In genomic region chr4:6732441-6733357, GRCh38 we compare ENCODE assay signal across 8 cellular contexts. TPM values are rescaled to one million over a fixed set of nuclear protein-coding genes. Genes with fewer than 3 reads are reported as not detected.
A peak's percentile ranks its signal among the peaks of the same experiment; 100 is the strongest.
DNase-seq lines count a peak whose midpoint lies in the region; ATAC-seq, FAIRE-seq and TF ChIP-seq lines count a peak whose summit lies in the region.

No MANE protein-coding gene starts in this region.

- H3K4ac ChIP-seq in H1 (replicated peaks; ENCODE audit: insufficient read length, low read depth, low read length), result no peak overlapping the region

- TF ChIP-seq POLR2A in H1 (IDR thresholded peaks at IDR 0.05; ENCODE audit: control extremely low read depth in 1 of 2, low read depth in 2 of 2, low read length in 2 of 2), result no peak

- H3K36me3 ChIP-seq in H1 (ENCODE audit: control insufficient read depth in 2 of 4, insufficient read depth in 4 of 4, low read length in 3 of 4) (no peaks in the 10 kb centered on the region), mesodermal cell (ENCODE audit: control insufficient read depth, insufficient read depth, low read length) (no peaks in the 10 kb centered on the region)

- no peak for TF ChIP-seq EP300 in H1 (IDR thresholded peaks at IDR 0.05; ENCODE audit: borderline replicate concordance in 1 of 2, low read depth in 2 of 2, low read length in 2 of 2)

- no peak overlapping the region for H2BK120ac ChIP-seq in H1 (replicated peaks; ENCODE audit: low read depth, low read length)

- H3K27me3 ChIP-seq in AG04450 (ENCODE audit: control insufficient read depth, insufficient read depth, low read length), result no peaks in the 10 kb centered on the region
- no peaks in the 10 kb centered on the region for H3K27me3 ChIP-seq in H1 (replicated peaks in 1 of 4; ENCODE audit: control insufficient read depth in 3 of 4, extremely low read depth in 1 of 4, insufficient read depth in 3 of 4, low read length in 3 of 4)

- H3K27ac ChIP-seq in AG04450 (ENCODE audit: low read depth, low read length) (peak overlapping the region; percentile 78), H1 (ENCODE audit: low read depth, low read length) (no peak overlapping the region), mesodermal cell (ENCODE audit: low read depth, low read length, severe bottlenecking) (peak overlapping the region; percentile 83)

- TF ChIP-seq RAD21 in H1 (IDR thresholded peaks at IDR 0.05 in 1 of 2, conservative IDR thresholded peaks at IDR 0.05 in 1 of 2; ENCODE audit: low read depth in 2 of 2, low read length in 2 of 2), result no peak

- H3K4me1 ChIP-seq in H1 (replicated peaks in 1 of 4; ENCODE audit: control insufficient read depth in 3 of 4, insufficient read depth in 4 of 4, low read length in 3 of 4), result peaks cover 0 to 9% (median 3%) of the 10 kb centered on the region in 4 experiments; a peak in 4 of 7 replicates
- H3K4me1 ChIP-seq in mesodermal cell (ENCODE audit: control insufficient read depth, insufficient read depth, low read length, poor library complexity, severe bottlenecking), result peaks cover 19% of the 10 kb centered on the region

- no peak overlapping the region for H2BK15ac ChIP-seq in H1 (ENCODE audit: low read length)

- no peak overlapping the region for H2BK12ac ChIP-seq in H1 (ENCODE audit: low read depth, low read length)

- H4K5ac ChIP-seq in H1 (ENCODE audit: insufficient read length, low read depth, low read length), result no peak overlapping the region

- no peak overlapping the region for H3K14ac ChIP-seq in H1 (ENCODE audit: insufficient read length)

- no peak overlapping the region for H2BK20ac ChIP-seq in H1 (ENCODE audit: low read length)

- no peak overlapping the region for H3K56ac ChIP-seq in H1 (replicated peaks; ENCODE audit: insufficient read length, low read depth, low read length)

- CTCF ChIA-PET in AG04450 (lab: Charles Lee), result interaction anchor here (1.3 kb wide), 1 partner anchor 141 kb away, joined by 7 read pairs; no protein-coding TSS in a partner anchor
- CTCF ChIA-PET in H1 (lab: Charles Lee; ENCODE audit: partially characterized antibody), result interaction anchor here (1.1 to 1.8 kb wide), 2 partner anchors 36 to 141 kb away, joined by 4 to 7 read pairs; no protein-coding TSS in a partner anchor

- H3K23ac ChIP-seq in H1 (ENCODE audit: insufficient read length), result no peak overlapping the region

- H3K79me1 ChIP-seq in H1 (ENCODE audit: low read depth, low read length), result no peaks in the 10 kb centered on the region

- peak overlapping the region; percentile 31; the same call in 1 of the 2 replicates for H4K8ac ChIP-seq in H1 (ENCODE audit: extremely low read depth, insufficient read depth, low read length)

- H3K23me2 ChIP-seq in H1 (ENCODE audit: low read depth, low read length), result no peaks in the 10 kb centered on the region

- POLR2A ChIA-PET in AG04450 (lab: Yijun Ruan, JAX), result interaction anchor here (1.0 to 1.3 kb wide), 2 partner anchors 51 to 172 kb away, joined by 3 to 5 read pairs; no protein-coding TSS in a partner anchor
- POLR2A ChIA-PET in H1 (lab: Charles Lee; ENCODE audit: partially characterized antibody), result no interaction called here

- no peaks in the 10 kb centered on the region for H4K20me1 ChIP-seq in H1 (replicated peaks in 1 of 2; ENCODE audit: control insufficient read depth in 1 of 2, insufficient read depth in 2 of 2, low read length in 2 of 2)

- H3K18ac ChIP-seq in H1 (ENCODE audit: extremely low read depth, low read length), result no peak overlapping the region

- no peak overlapping the region for H4K91ac ChIP-seq in H1 (replicated peaks; ENCODE audit: insufficient read length, low read length)

- no peaks in the 10 kb centered on the region for H3K79me2 ChIP-seq in H1 (ENCODE audit: control insufficient read depth in 1 of 2, insufficient read depth in 2 of 2, low read length in 2 of 2)

- FAIRE-seq in H1 (lab: Jason Lieb, UNC), result no peak

- no peak overlapping the region for H3K4me2 ChIP-seq in H1 (ENCODE audit: insufficient read depth in 1 of 2, low read depth in 2 of 2, low read length in 2 of 2)

- 86% methylated on average over 21 of the region's 21 CpGs; no CpG with 5 or more reads in 1 of the 2 experiments for WGBS in H1 (ENCODE audit: extremely low coverage in 1 of 2, insufficient coverage in 1 of 2, insufficient read length in 1 of 2, insufficient replicate concordance in 2 of 2, low coverage in 1 of 2, low lambda C conversion rate in 2 of 2, missing lambda C conversion rate in 1 of 2), 2 experiments
- WGBS in mesodermal cell (ENCODE audit: insufficient coverage in 2 of 2), 2 experiments, result 81 to 89% methylated on average over 21 of the region's 21 CpGs

- H3K4me3 ChIP-seq in AG04450 (ENCODE audit: low read depth, low read length) (no peak overlapping the region), H1 (ENCODE audit: extremely low read depth in 1 of 4, insufficient read depth in 2 of 4, low read depth in 3 of 4, low read length in 4 of 4) (no peak overlapping the region), mesodermal cell (ENCODE audit: extremely low read depth, insufficient read depth, low read length, poor library complexity, severe bottlenecking) (no peak overlapping the region)

- ATAC-seq in HG03442 (IDR thresholded peaks at IDR 0.05; ENCODE audit: unreplicated experiment), result no peak

- H3K9me3 ChIP-seq in AG04450 (ENCODE audit: control insufficient read depth, insufficient read depth, low read length), result peaks cover 4% of the 10 kb centered on the region
- H3K9me3 ChIP-seq in H1 (ENCODE audit: insufficient read depth in 2 of 2, low read depth in 1 of 2, low read length in 1 of 2), result no peaks in the 10 kb centered on the region
- no peaks in the 10 kb centered on the region for H3K9me3 ChIP-seq in mesodermal cell (ENCODE audit: control insufficient read depth, low read length)

- no peak overlapping the region for H3K9ac ChIP-seq in H1 (replicated peaks in 1 of 4; ENCODE audit: extremely low read depth in 1 of 4, low read depth in 3 of 4, low read length in 3 of 4)

- no peak overlapping the region for H2BK5ac ChIP-seq in H1 (ENCODE audit: low read depth, low read length)

- DNase-seq in AG04450 (ENCODE audit: low read depth, low spot score), result peak; percentile 86
- peak; percentile 41 for DNase-seq in MV-4-11 (lab: John Stamatoyannopoulos, UW)
- no peak for DNase-seq in H1 (ENCODE audit: low read depth in 1 of 2, low spot score in 2 of 2)
- no peak for DNase-seq in NCI-H446 (lab: John Stamatoyannopoulos, UW)
- no peak for DNase-seq in activated effector memory CD4-positive, alpha-beta T cell treated with Interleukin-2 at 50 U/mL for 16 hours
- no peak for DNase-seq in activated CD4-positive, alpha-beta T cell treated with anti-CD3 and anti-CD28 coated beads for 1 hour

- H2AK5ac ChIP-seq in H1 (ENCODE audit: low read depth, low read length), result no peak overlapping the region

- no peak for TF ChIP-seq CTCF in AG04450 (IDR thresholded peaks at IDR 0.05; ENCODE audit: low read depth, low read length)
- TF ChIP-seq CTCF in H1 (IDR thresholded peaks at IDR 0.05; ENCODE audit: control extremely low read depth in 1 of 3, insufficient read depth in 1 of 3, low read depth in 1 of 3, low read length in 3 of 3), result no peak

- no peak overlapping the region; the same call in 1 of the 2 replicates for H2AFZ ChIP-seq in H1 (ENCODE audit: low read length)

RNA-seq across cellular contexts. Expression of gene BLOC1S4, which starts 16.7 kb away (rescaled TPM):
- polyA plus RNA-seq in AG04450 (2011; rRNA removed) (14.5 and 15.4 TPM in 2 replicates), H1 (2011; rRNA removed) (26.6 and 27.8 TPM in 2 replicates)
- 4.6 and 5.1 TPM in 2 replicates for polyA minus RNA-seq in AG04450 (2011; rRNA and poly(A)+ RNA removed)
- total RNA-seq in H1 (2021; fragmentation: NEBNext Ultra II Directional; extraction: Animal tissue kit (Norgen Biotek cat#: 25700)), result 19.1 and 20.5 TPM in 2 replicates
- 29.7 TPM for polyA plus RNA-seq in H1 (2011; cell fraction: cytosol; rRNA removed)
- 12.4 TPM for polyA plus RNA-seq in H1 (2011; cell fraction: nucleus; rRNA removed)
- polyA plus RNA-seq in H1 (2012, experiment 1 of 2), result 13.3 to 16.7 TPM (median 16.1 TPM) in 4 replicates
- polyA plus RNA-seq in H1 (2012, experiment 2 of 2), result 17.3 TPM
- polyA plus RNA-seq in H1 (2013, experiment 1 of 2), result 16.3 TPM
- 15.6 TPM for polyA plus RNA-seq in H1 (2013, experiment 2 of 2)
- polyA minus RNA-seq in H1 (2011; rRNA and poly(A)+ RNA removed), result 4.3 and 5.2 TPM in 2 replicates
- 11.3 TPM for polyA minus RNA-seq in H1 (2011; cell fraction: cytosol; rRNA and poly(A)+ RNA removed)
- 9.9 TPM for polyA minus RNA-seq in H1 (2011; cell fraction: nucleus; rRNA and poly(A)+ RNA removed)
- 22.5 TPM for polyA plus RNA-seq in mesodermal cell (2013, experiment 1 of 2)
- 20.0 TPM for polyA plus RNA-seq in mesodermal cell (2013, experiment 2 of 2)

RNA-seq across cellular contexts. Expression of gene MRFAP1L1, which starts 23.0 kb away (rescaled TPM):
- polyA plus RNA-seq in AG04450 (2011; rRNA removed) (70.6 and 96.5 TPM in 2 replicates), H1 (2011; rRNA removed) (21.3 and 26.8 TPM in 2 replicates)
- 25.1 and 32.7 TPM in 2 replicates for polyA minus RNA-seq in AG04450 (2011; rRNA and poly(A)+ RNA removed)
- total RNA-seq in H1 (2021; fragmentation: NEBNext Ultra II Directional; extraction: Animal tissue kit (Norgen Biotek cat#: 25700)), result 54.3 TPM in 2 replicates
- polyA plus RNA-seq in H1 (2011; cell fraction: cytosol; rRNA removed), result 74.6 TPM
- polyA plus RNA-seq in H1 (2011; cell fraction: nucleus; rRNA removed), result 16.7 TPM
- 53.6 to 74.9 TPM (median 57.3 TPM) in 4 replicates for polyA plus RNA-seq in H1 (2012, experiment 1 of 2)
- polyA plus RNA-seq in H1 (2012, experiment 2 of 2), result 9.4 TPM
- polyA plus RNA-seq in H1 (2013, experiment 1 of 2), result 38.8 TPM
- polyA plus RNA-seq in H1 (2013, experiment 2 of 2), result 41.0 TPM
- polyA minus RNA-seq in H1 (2011; rRNA and poly(A)+ RNA removed), result 9.8 and 12.3 TPM in 2 replicates
- polyA minus RNA-seq in H1 (2011; cell fraction: cytosol; rRNA and poly(A)+ RNA removed), result 15.9 TPM
- polyA minus RNA-seq in H1 (2011; cell fraction: nucleus; rRNA and poly(A)+ RNA removed), result 11.4 TPM
- polyA plus RNA-seq in mesodermal cell (2013, experiment 1 of 2), result 47.3 TPM
- polyA plus RNA-seq in mesodermal cell (2013, experiment 2 of 2), result 44.8 TPM

RNA-seq across cellular contexts. Expression of gene S100P, which starts 39.0 kb away (rescaled TPM):
- polyA plus RNA-seq in AG04450 (2011; rRNA removed), result 0.40 TPM in 1 of 2 replicates, not detected in the other
- not detected in 2 replicates for polyA minus RNA-seq in AG04450 (2011; rRNA and poly(A)+ RNA removed)
- total RNA-seq in H1 (2021; fragmentation: NEBNext Ultra II Directional; extraction: Animal tissue kit (Norgen Biotek cat#: 25700)), result not detected in 2 replicates
- polyA plus RNA-seq in H1 (2011; rRNA removed), result not detected in 2 replicates
- not detected for polyA plus RNA-seq in H1 (2011; cell fraction: cytosol; rRNA removed)
- 0.14 TPM for polyA plus RNA-seq in H1 (2011; cell fraction: nucleus; rRNA removed)
- polyA plus RNA-seq in H1 (2012, experiment 1 of 2), result 0.58 TPM in 1 of 4 replicates, not detected in the others
- not detected for polyA plus RNA-seq in H1 (2012, experiment 2 of 2)
- not detected for polyA plus RNA-seq in H1 (2013, experiment 1 of 2)
- not detected for polyA plus RNA-seq in H1 (2013, experiment 2 of 2)
- not detected in 2 replicates for polyA minus RNA-seq in H1 (2011; rRNA and poly(A)+ RNA removed)
- 12.6 TPM for polyA minus RNA-seq in H1 (2011; cell fraction: cytosol; rRNA and poly(A)+ RNA removed)
- 5.8 TPM for polyA minus RNA-seq in H1 (2011; cell fraction: nucleus; rRNA and poly(A)+ RNA removed)
- polyA plus RNA-seq in mesodermal cell (2013, experiment 1 of 2), result not detected
- polyA plus RNA-seq in mesodermal cell (2013, experiment 2 of 2), result not detected

RNA-seq across cellular contexts. Expression of gene KIAA0232, which starts 49.8 kb away (rescaled TPM):
- 20.9 and 25.0 TPM in 2 replicates for polyA plus RNA-seq in AG04450 (2011; rRNA removed)
- polyA minus RNA-seq in AG04450 (2011; rRNA and poly(A)+ RNA removed), result 15.6 and 22.7 TPM in 2 replicates
- 23.3 TPM in 2 replicates for total RNA-seq in H1 (2021; fragmentation: NEBNext Ultra II Directional; extraction: Animal tissue kit (Norgen Biotek cat#: 25700))
- 4.9 and 5.6 TPM in 2 replicates for polyA plus RNA-seq in H1 (2011; rRNA removed)
- polyA plus RNA-seq in H1 (2011; cell fraction: cytosol; rRNA removed), result 7.7 TPM
- 11.0 TPM for polyA plus RNA-seq in H1 (2011; cell fraction: nucleus; rRNA removed)
- polyA plus RNA-seq in H1 (2012, experiment 1 of 2), result 7.9 to 13.1 TPM (median 9.8 TPM) in 4 replicates
- 0.59 TPM for polyA plus RNA-seq in H1 (2012, experiment 2 of 2)
- polyA plus RNA-seq in H1 (2013, experiment 1 of 2), result 10.3 TPM
- 9.6 TPM for polyA plus RNA-seq in H1 (2013, experiment 2 of 2)
- polyA minus RNA-seq in H1 (2011; rRNA and poly(A)+ RNA removed), result 33.9 and 51.7 TPM in 2 replicates
- polyA minus RNA-seq in H1 (2011; cell fraction: cytosol; rRNA and poly(A)+ RNA removed), result 16.7 TPM
- 42.8 TPM for polyA minus RNA-seq in H1 (2011; cell fraction: nucleus; rRNA and poly(A)+ RNA removed)
- polyA plus RNA-seq in mesodermal cell (2013, experiment 1 of 2), result 25.0 TPM
- 20.5 TPM for polyA plus RNA-seq in mesodermal cell (2013, experiment 2 of 2)

Comparison
In these comparisons a context has a peak if more than half of its experiments do, and no peak if none do; other contexts are left out.
1. DNase-seq: peak in AG04450 (single experiment) and MV-4-11 (single experiment); none in H1 (0 of 2), NCI-H446 (0 of 2), activated effector memory CD4-positive, alpha-beta T cell treated with Interleukin-2 at 50 U/mL for 16 hours (single experiment) and activated CD4-positive, alpha-beta T cell treated with anti-CD3 and anti-CD28 coated beads for 1 hour (single experiment).